23 cellular contexts compared by ENCODE assay signal in the genomic region with DNA sequence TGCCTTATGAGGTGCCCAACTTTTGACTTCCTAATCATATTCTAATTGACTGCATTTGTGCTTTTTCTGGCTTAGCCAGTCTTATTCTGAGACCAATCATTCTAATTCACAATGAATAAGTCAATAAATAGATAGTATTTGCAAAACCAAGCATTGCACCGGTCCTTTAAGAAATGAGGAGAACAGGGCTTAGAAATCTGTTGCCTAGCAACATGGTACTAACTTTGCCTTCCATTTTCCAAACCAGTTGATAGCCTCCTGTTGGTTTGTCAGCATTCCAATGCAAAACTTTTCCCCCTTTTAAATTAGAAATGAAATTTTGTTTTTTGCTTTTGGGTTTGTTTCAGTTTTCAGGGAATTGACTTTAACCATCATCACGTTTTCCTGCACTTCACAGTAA.
A peak's percentile ranks its signal among the peaks of the same experiment; 100 is the strongest.
DNase-seq lines count a peak whose midpoint lies in the region; ATAC-seq, FAIRE-seq and TF ChIP-seq lines count a peak whose summit lies in the region.
"Had no signal": no experiment of that assay in that cellular context is flagged by ENCODE, and none has a peak within 500 bp of the region (broad histone marks: within the 10 kb centered on the region; RNA-seq: fewer than 3 reads in every experiment).

No MANE protein-coding gene starts in this region.

- H3K4me1 Mint-ChIP-seq in nephron progenitor cell, result peaks cover 80% of the 10 kb centered on the region

- no peaks in the 10 kb centered on the region for H3K27me3 Mint-ChIP-seq in nephron progenitor cell (ENCODE audit: low read depth, poor library complexity)

- H3K4me3 ChIP-seq in K562 (no peak overlapping the region), mucosa of descending colon (no peak overlapping the region)
- H3K4me3 ChIP-seq: HAP-1, PC-9 had no signal

- no TSS peak for BruUV-seq in K562 (replicated peaks; lab: Mats Ljungman, UMichigan)

- CTCF ChIA-PET in K562 (lab: Yijun Ruan, JAX; ENCODE audit: low intra/inter-chr PET ratio), result no interaction called here

- H3K9me1 ChIP-seq in K562 (ENCODE audit: control insufficient read depth, insufficient read depth, low read length), result no peaks in the 10 kb centered on the region

- no peak for TF ChIP-seq POLR2A in K562 (conservative IDR thresholded peaks at IDR 0.05)

- H3K36me3 Mint-ChIP-seq in nephron progenitor cell (ENCODE audit: low read depth), result peaks cover 4% of the 10 kb centered on the region

- H4K20me1 ChIP-seq in K562 (replicated peaks; ENCODE audit: control insufficient read depth, insufficient read depth, low read length), result no peaks in the 10 kb centered on the region

- DNase-seq in DMS 273 (lab: John Stamatoyannopoulos, UW; ENCODE audit: unreplicated experiment) (peak; percentile 8), DMS 273 treated with DMSO at 0.1 percent for 48 hours (lab: John Stamatoyannopoulos, UW) (no peak), K562 (ENCODE audit: extremely low read depth in 1 of 4, low spot score in 3 of 4) (no peak), iPS-NIHi11 (ENCODE audit: low spot score) (peak; percentile 13), nephron progenitor cell (no peak), mucosa of descending colon (no peak), DMS53 (lab: John Stamatoyannopoulos, UW) (no peak)
- DNase-seq in activated T-cell treated with anti-CD3 and anti-CD28 coated beads, Interleukin-2, amount 50 U/mL, for 48 hours, result no peak
- DNase-seq: Calu3, GOT3, HFFc6, KG1, NCI-H1048, NCI-H1417, NCI-H1694, NCI-H2081, NCI-H446, NCI-H524 treated with DMSO at 0.1 percent for 48 hours, PC-9, SHP77 had no signal

- no peak overlapping the region for H3K9ac ChIP-seq in K562 (ENCODE audit: insufficient read depth in 1 of 2, low read depth in 2 of 2, low read length in 2 of 2)

- POLR2A ChIA-PET in K562 (lab: Yijun Ruan, JAX), result no interaction called here

- no peak for TF ChIP-seq EP300 in K562 (IDR thresholded peaks at IDR 0.05; ENCODE audit: low read length)

- H3K27ac Mint-ChIP-seq in nephron progenitor cell, result peak overlapping the region; percentile 88
- H3K27ac Mint-ChIP-seq: HFFc6 had no signal

- no peak overlapping the region for H2AFZ ChIP-seq in K562 (ENCODE audit: low read depth, low read length)
- H2AFZ ChIP-seq: PC-9 had no signal

- no peak overlapping the region for H3K4me3 Mint-ChIP-seq in nephron progenitor cell
- H3K4me3 Mint-ChIP-seq: HFFc6 had no signal

- H3K4me2 ChIP-seq in K562 (ENCODE audit: insufficient read depth, low read length), result no peak overlapping the region
- H3K4me2 ChIP-seq: PC-9 had no signal

- H3K4me1 ChIP-seq in K562 (replicated peaks in 1 of 2; ENCODE audit: control insufficient read depth in 2 of 2, insufficient read depth in 2 of 2, low read length in 2 of 2), result no peaks in the 10 kb centered on the region
- no peaks in the 10 kb centered on the region for H3K4me1 ChIP-seq in mucosa of descending colon (ENCODE audit: low read depth)

- WGBS in K562 (ENCODE audit: insufficient coverage, low coverage, missing lambda C conversion rate), result 0% methylated on average over 2 of the region's 2 CpGs

- no peaks in the 10 kb centered on the region for H3K9me3 Mint-ChIP-seq in nephron progenitor cell
- H3K9me3 Mint-ChIP-seq: HFFc6 had no signal

- in situ Hi-C loops in K562 (cut with MboI), result no loop called here

- H3K79me2 ChIP-seq in K562 (ENCODE audit: control insufficient read depth, insufficient read depth, low read length), result no peaks in the 10 kb centered on the region

- no peak overlapping the region for H3K27ac ChIP-seq in K562 (ENCODE audit: extremely low read depth, low read depth, low read length)
- H3K27ac ChIP-seq: 22Rv1, PC-9, RWPE1 had no signal

- TF ChIP-seq CTCF in K562 (IDR thresholded peaks at IDR 0.05 in 2 of 3, conservative IDR thresholded peaks at IDR 0.05 in 1 of 3; ENCODE audit: insufficient read depth in 2 of 3, low read depth in 1 of 3, low read length in 3 of 3) (no peak), nephron progenitor cell (IDR thresholded peaks at IDR 0.05) (no peak), mucosa of descending colon (IDR thresholded peaks at IDR 0.05) (no peak)

- no peaks in the 10 kb centered on the region for H3K27me3 ChIP-seq in K562 (ENCODE audit: control insufficient read depth in 2 of 2, insufficient read depth in 2 of 2, low read length in 2 of 2)

- TF ChIP-seq RAD21 in K562 (CRISPR knock-in tag; conservative IDR thresholded peaks at IDR 0.05 in 1 of 2, IDR thresholded peaks at IDR 0.05 in 1 of 2), result no peak

- FAIRE-seq in K562 (lab: Jason Lieb, UNC), result no peak

- intact Hi-C loops in K562 (cut with micrococcal nuclease), result no loop called here
- intact Hi-C loops in mucosa of descending colon (cut with DNase I, micrococcal nuclease), result no loop called here

- ATAC-seq in K562 (no peak), mucosa of descending colon (no peak)

- H3K9me3 ChIP-seq in K562 (replicated peaks; ENCODE audit: control insufficient read depth, insufficient read depth, low read depth, low read length), result no peaks in the 10 kb centered on the region
- H3K9me3 ChIP-seq in mucosa of descending colon, result no peaks in the 10 kb centered on the region
- H3K9me3 ChIP-seq: HAP-1 had no signal

- no peaks in the 10 kb centered on the region for H3K36me3 ChIP-seq in K562 (ENCODE audit: control insufficient read depth, insufficient read depth, low read length)
- no peaks in the 10 kb centered on the region for H3K36me3 ChIP-seq in mucosa of descending colon (ENCODE audit: low read depth)
- H3K36me3 ChIP-seq: HAP-1 had no signal

TF ChIP-seq in K562, 482 proteins besides CTCF, POLR2A, EP300 and RAD21:
- TF ChIP-seq EZH2 (IDR thresholded peaks at IDR 0.05; ENCODE audit: borderline replicate concordance, low read depth, low read length) (no peak), RFX1 (IDR thresholded peaks at IDR 0.05) (peak; percentile 64)

Comparison
In these comparisons a context has a peak if more than half of its experiments do, and no peak if none do; other contexts are left out.
1. DNase-seq: peak in DMS 273 (single experiment) and iPS-NIHi11 (single experiment); none in DMS 273 treated with DMSO at 0.1 percent for 48 hours (single experiment), K562 (0 of 4), nephron progenitor cell (single experiment), mucosa of descending colon (0 of 3), DMS53 (single experiment) and activated T-cell treated with anti-CD3 and anti-CD28 coated beads, Interleukin-2, amount 50 U/mL, for 48 hours (0 of 2).